19 cellular contexts compared by ENCODE assay signal in genomic region chr13:113601166-113602070, GRCh38. TPM values are rescaled to one million over a fixed set of nuclear protein-coding genes. Genes with fewer than 3 reads are reported as not detected.
DNase-seq lines count a peak whose midpoint lies in the region; TF ChIP-seq lines count a peak whose summit lies in the region.
"Had no signal": no experiment of that assay in that cellular context is flagged by ENCODE, and none has a peak within 500 bp of the region (broad histone marks: within the 10 kb centered on the region; RNA-seq: fewer than 3 reads in every experiment).

No MANE protein-coding gene starts in this region.

- H3K4me1 Mint-ChIP-seq in CD14-positive monocyte (peaks cover 18% of the 10 kb centered on the region), H9 (peaks cover 16 to 21% of the 10 kb centered on the region in 2 experiments), glutamatergic neuron (ENCODE audit: low read depth, unreplicated experiment) (peaks cover 39% of the 10 kb centered on the region)

- no peak overlapping the region for H2BK20ac ChIP-seq in H9 (ENCODE audit: low read depth, low read length, poor library complexity, severe bottlenecking)

- no peaks in the 10 kb centered on the region for H4K20me1 ChIP-seq in H9 (ENCODE audit: control insufficient read depth, insufficient read depth, insufficient read length)

- H3K56ac ChIP-seq in H9 (ENCODE audit: insufficient read length, low read depth, low read length): no peak overlapping the region

- no peak overlapping the region for H4K91ac ChIP-seq in H9 (ENCODE audit: insufficient read length, low read depth, low read length)
- no peak overlapping the region for H4K91ac ChIP-seq in trophoblast cell (ENCODE audit: low read depth, low read length)

- H3K9me3 Mint-ChIP-seq in CD14-positive monocyte (peaks cover 13 to 34% (median 19%) of the 10 kb centered on the region in 7 donors), H9 (peaks cover 3 to 6% of the 10 kb centered on the region in 2 experiments; a peak in 4 of 5 replicates), glutamatergic neuron (ENCODE audit: unreplicated experiment) (peaks cover 18% of the 10 kb centered on the region)
- H3K9me3 Mint-ChIP-seq: CD4-positive, alpha-beta T cell had no signal

- H3K18ac ChIP-seq in H9 (ENCODE audit: insufficient read length, low read depth, low read length): no peak overlapping the region
- peak overlapping the region; percentile 14 for H3K18ac ChIP-seq in trophoblast cell (ENCODE audit: low read length)

- H3K9me3 ChIP-seq in H9 (ENCODE audit: control insufficient read depth, low read depth, low read length) (no peaks in the 10 kb centered on the region), trophoblast cell (ENCODE audit: insufficient read depth, low read depth, low read length) (peaks cover 7% of the 10 kb centered on the region)
- H3K9me3 ChIP-seq: SJCRH30 had no signal

- H3K4me2 ChIP-seq in H9 (ENCODE audit: insufficient read depth, insufficient read length, low read length) (no peak overlapping the region), trophoblast cell (ENCODE audit: low read length) (no peak overlapping the region)

- H3K4me1 ChIP-seq in H9 (ENCODE audit: insufficient read depth, low read length) (no peaks in the 10 kb centered on the region), trophoblast cell (ENCODE audit: control insufficient read depth in 1 of 2, insufficient read depth in 2 of 2, low read length in 2 of 2) (no peaks in the 10 kb centered on the region)
- H3K4me1 ChIP-seq: SJCRH30 had no signal

- H3K4ac ChIP-seq in H9 (ENCODE audit: low read depth, low read length): no peak overlapping the region
- peak overlapping the region; percentile 32 for H3K4ac ChIP-seq in trophoblast cell (ENCODE audit: low read depth, low read length)

- H3K23ac ChIP-seq in H9 (ENCODE audit: insufficient read length, low read depth, low read length) (no peak overlapping the region), trophoblast cell (ENCODE audit: low read length) (no peak overlapping the region)

- peaks cover 53 to 56% of the 10 kb centered on the region in 2 experiments for H3K36me3 ChIP-seq in trophoblast cell (ENCODE audit: control insufficient read depth in 1 of 2, insufficient read depth in 2 of 2, low read length in 2 of 2)

- H3K4me3 Mint-ChIP-seq in CD14-positive monocyte (no peak overlapping the region), H9 (no peak overlapping the region), glutamatergic neuron (ENCODE audit: unreplicated experiment) (peak overlapping the region; percentile 77)
- H3K4me3 Mint-ChIP-seq: CD4-positive, alpha-beta T cell had no signal

- no peak for TF ChIP-seq CTCF in CD14-positive monocyte (IDR thresholded peaks at IDR 0.05)
- TF ChIP-seq CTCF in H9 (conservative IDR thresholded peaks at IDR 0.05): no peak
- TF ChIP-seq CTCF in glutamatergic neuron (IDR thresholded peaks at IDR 0.05; ENCODE audit: partially characterized antibody, unreplicated experiment): no peak

- H3K14ac ChIP-seq in H9 (ENCODE audit: insufficient read depth, low read length) (no peak overlapping the region), trophoblast cell (ENCODE audit: low read length) (no peak overlapping the region)

- H2BK15ac ChIP-seq in H9 (ENCODE audit: low read depth, low read length): no peak overlapping the region

- H3K27ac ChIP-seq in H9 (ENCODE audit: insufficient read length, low read depth, low read length) (no peak overlapping the region), trophoblast cell (ENCODE audit: low read depth, low read length) (no peak overlapping the region)
- H3K27ac ChIP-seq: SJCRH30 had no signal

- no peak overlapping the region for H2AK5ac ChIP-seq in H9 (ENCODE audit: insufficient read length, low read length)
- H2AK5ac ChIP-seq in trophoblast cell (ENCODE audit: low read length): no peak overlapping the region

- peaks cover 0 to 2% (median 0%) of the 10 kb centered on the region in 3 donors for H3K27me3 Mint-ChIP-seq in CD14-positive monocyte (ENCODE audit: low read depth in 3 of 3)
- H3K27me3 Mint-ChIP-seq in H9 (ENCODE audit: low read depth): no peaks in the 10 kb centered on the region
- peaks cover 11% of the 10 kb centered on the region for H3K27me3 Mint-ChIP-seq in glutamatergic neuron (ENCODE audit: unreplicated experiment)
- H3K27me3 Mint-ChIP-seq: CD4-positive, alpha-beta T cell had no signal

- H4K5ac ChIP-seq in H9 (ENCODE audit: insufficient read length, low read depth, low read length): no peak overlapping the region

- no peaks in the 10 kb centered on the region for H3K27me3 ChIP-seq in H9 (ENCODE audit: insufficient read depth, low read length)
- H3K27me3 ChIP-seq in trophoblast cell (ENCODE audit: insufficient read depth, low read length): no peaks in the 10 kb centered on the region
- H3K27me3 ChIP-seq: SJCRH30 had no signal

- H2AFZ ChIP-seq in H9 (ENCODE audit: low read length) (no peak overlapping the region), trophoblast cell (ENCODE audit: insufficient read depth, low read length, poor library complexity) (no peak overlapping the region)

- intact Hi-C loops in CD14-positive monocyte (cut with micrococcal nuclease): no loop called here

- DNase-seq in CD14-positive monocyte (ENCODE audit: low spot score) (peak; percentile 30), H9 (no peak), glutamatergic neuron (no peak), trophoblast cell (no peak), NCI-H1048 (lab: John Stamatoyannopoulos, UW) (no peak)
- no peak for DNase-seq in stimulated activated CD4-positive, alpha-beta T cell treated with anti-CD3 and anti-CD28 coated beads, Interleukin-1b, Interleukin-23, amount 100 ng/mL, for 48 hours
- no peak for DNase-seq in stimulated activated CD4-positive, alpha-beta T cell treated with anti-CD3 and anti-CD28 coated beads, Interleukin-2, amount 100 ng/mL, for 48 hours
- DNase-seq: ACHN; Calu3; CD4-positive, alpha-beta T cell; DMS53; MV-4-11; NCI-H1417 treated with DMSO at 0.1 percent for 48 hours; NCI-H1930; NCI-H69; RPMI8226; SJCRH30 had no signal

- peaks cover 9% of the 10 kb centered on the region; the same call in 1 of the 2 replicates for H3K79me2 ChIP-seq in H9 (ENCODE audit: insufficient read depth, low read length)
- peaks cover 19% of the 10 kb centered on the region for H3K79me2 ChIP-seq in trophoblast cell (ENCODE audit: control insufficient read depth, insufficient read depth, low read length, poor library complexity)

- H2BK5ac ChIP-seq in H9 (ENCODE audit: insufficient read length, low read length) (no peak overlapping the region), trophoblast cell (ENCODE audit: low read depth, low read length, poor library complexity) (no peak overlapping the region)

- peaks cover 50 to 75% of the 10 kb centered on the region in 2 donors for H3K36me3 Mint-ChIP-seq in CD14-positive monocyte
- peaks cover 48 to 57% (median 56%) of the 10 kb centered on the region in 3 experiments for H3K36me3 Mint-ChIP-seq in H9 (ENCODE audit: insufficient read depth in 1 of 3, low read depth in 3 of 3)
- peaks cover 37% of the 10 kb centered on the region for H3K36me3 Mint-ChIP-seq in glutamatergic neuron (ENCODE audit: unreplicated experiment)

- no CpG with 5 or more reads among the region's 28 CpGs for WGBS in H9 (ENCODE audit: extremely low coverage, insufficient read length, low lambda C conversion rate)
- WGBS in trophoblast cell (ENCODE audit: extremely low coverage, insufficient coverage, insufficient read length): no CpG with 5 or more reads among the region's 28 CpGs

- H4K8ac ChIP-seq in H9 (replicated peaks; ENCODE audit: insufficient read length, low read depth, low read length) (no peak overlapping the region), trophoblast cell (ENCODE audit: low read depth, low read length) (no peak overlapping the region)

- H2BK12ac ChIP-seq in H9 (ENCODE audit: insufficient read length, low read depth, low read length): no peak overlapping the region
- no peak overlapping the region for H2BK12ac ChIP-seq in trophoblast cell (ENCODE audit: low read length)

- H4K12ac ChIP-seq in trophoblast cell (ENCODE audit: low read depth, low read length): peak overlapping the region; percentile 46

- no peak overlapping the region for H3T11ph ChIP-seq in H9 (ENCODE audit: low read length)

- no peak overlapping the region for H2BK120ac ChIP-seq in H9 (ENCODE audit: low read depth, low read length, poor library complexity, severe bottlenecking)
- no peak overlapping the region for H2BK120ac ChIP-seq in trophoblast cell (ENCODE audit: insufficient read depth, low read length, poor library complexity)

- H3K23me2 ChIP-seq in H9 (ENCODE audit: insufficient read length, low read depth, low read length, poor library complexity, severe bottlenecking): no peaks in the 10 kb centered on the region

- no peaks in the 10 kb centered on the region for H3K79me1 ChIP-seq in H9 (ENCODE audit: insufficient read depth, low read depth, low read length, poor library complexity, severe bottlenecking)
- no peaks in the 10 kb centered on the region for H3K79me1 ChIP-seq in trophoblast cell (ENCODE audit: low read length)

- H3K27ac Mint-ChIP-seq in CD14-positive monocyte: peak overlapping the region in 4 of 7 donors; percentile 40 to 73 (median 69)
- peak overlapping the region in 2 of 3 experiments; percentile 29 to 84; a peak in 4 of 7 replicates for H3K27ac Mint-ChIP-seq in H9
- H3K27ac Mint-ChIP-seq in glutamatergic neuron (ENCODE audit: unreplicated experiment): peak overlapping the region; percentile 66

- H3K9ac ChIP-seq in H9 (ENCODE audit: extremely low read depth, insufficient read length, low read length) (no peak overlapping the region), trophoblast cell (ENCODE audit: low read length) (no peak overlapping the region)

- H3K4me3 ChIP-seq in trophoblast cell (ENCODE audit: low read depth, low read length): no peak overlapping the region
- H3K4me3 ChIP-seq: SJCRH30 had no signal

RNA-seq across cellular contexts. Expression of gene TFDP1, which starts 16.9 kb away (rescaled TPM):
- 10 to 100 TPM; 37.6 to 54.0 TPM for polyA plus RNA-seq in CD14-positive monocyte
- 109 and 111 TPM in 2 replicates for total RNA-seq in H9 (2021)
- 62.0 TPM for total RNA-seq in glutamatergic neuron (ENCODE audit: unreplicated experiment)
- 59.9 and 61.4 TPM in 2 replicates for polyA plus RNA-seq in trophoblast cell (2013)

RNA-seq across cellular contexts. Expression of gene ATP4B, which starts 56.6 kb away (rescaled TPM):
- polyA plus RNA-seq in CD14-positive monocyte: not detected
- total RNA-seq in H9 (2021) (not detected in 2 replicates), glutamatergic neuron (ENCODE audit: unreplicated experiment) (not detected)
- polyA plus RNA-seq in trophoblast cell (2013): not detected in 2 replicates
- total RNA-seq: Calu3; CD4-positive, alpha-beta T cell; H4; HT1080; SJCRH30 had no signal
